In the genomic region with DNA sequence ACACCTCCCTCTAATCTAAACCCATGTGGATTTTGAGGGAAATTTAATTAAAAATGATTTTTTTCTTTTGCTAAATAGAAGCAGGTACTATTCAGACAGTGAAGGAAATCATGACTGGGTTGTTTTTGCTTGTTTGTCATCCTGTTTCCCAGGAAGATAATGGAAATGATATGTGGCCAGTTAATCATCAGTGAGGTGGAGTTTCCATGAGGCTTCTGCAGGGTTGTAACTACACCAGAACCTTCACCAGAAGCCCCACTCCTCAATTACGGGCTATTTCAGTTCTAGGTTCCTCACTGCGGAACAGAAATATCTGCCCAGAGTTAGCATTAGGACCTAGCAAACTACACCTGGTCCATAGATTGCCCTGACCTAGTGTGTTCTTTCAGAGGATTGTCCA, we compare ENCODE assay signal across 21 cellular contexts.
A peak's percentile ranks its signal among the peaks of the same experiment; 100 is the strongest.
DNase-seq lines count a peak whose midpoint lies in the region; ATAC-seq, FAIRE-seq and TF ChIP-seq lines count a peak whose summit lies in the region.
"Had no signal": no experiment of that assay in that cellular context is flagged by ENCODE, and none has a peak within 500 bp of the region (broad histone marks: within the 10 kb centered on the region; RNA-seq: fewer than 3 reads in every experiment).

No MANE protein-coding gene starts in this region.

- no peaks in the 10 kb centered on the region for H3K4me1 Mint-ChIP-seq in stimulated activated naive CD8-positive, alpha-beta T cell treated with anti-CD3 and anti-CD28 coated beads, Interleukin-15, amount 100 ng/mL, for 72 hours
- peaks cover 29% of the 10 kb centered on the region for H3K4me1 Mint-ChIP-seq in stimulated activated naive CD8-positive, alpha-beta T cell treated with anti-CD3 and anti-CD28 coated beads, Interleukin-15, Interleukin-2, amounts not matched to agents 100 ng/mL and 50 ng/mL, for 24 hours (ENCODE audit: low read depth)

- TF ChIP-seq POLR2A in GM12892 (IDR thresholded peaks at IDR 0.05; ENCODE audit: low read depth, low read length) = no peak

- H3K27me3 ChIP-seq in bronchial epithelial cell (ENCODE audit: control insufficient read depth, insufficient read depth, low read length) (no peaks in the 10 kb centered on the region), dorsolateral prefrontal cortex (peaks cover 0 to 3% (median 0%) of the 10 kb centered on the region in 45 donors)

- no peak overlapping the region for H3K27ac Mint-ChIP-seq in stimulated activated naive CD8-positive, alpha-beta T cell treated with anti-CD3 and anti-CD28 coated beads, Interleukin-15, amount 100 ng/mL, for 72 hours
- peak overlapping the region; percentile 61 for H3K27ac Mint-ChIP-seq in stimulated activated naive CD8-positive, alpha-beta T cell treated with anti-CD3 and anti-CD28 coated beads, Interleukin-15, Interleukin-2, amounts not matched to agents 100 ng/mL and 50 ng/mL, for 24 hours
- H3K27ac Mint-ChIP-seq: CD4-positive, alpha-beta T cell had no signal

- H3K4me3 Mint-ChIP-seq in stimulated activated naive CD8-positive, alpha-beta T cell treated with anti-CD3 and anti-CD28 coated beads, Interleukin-15, amount 100 ng/mL, for 72 hours = no peak overlapping the region
- H3K4me3 Mint-ChIP-seq in stimulated activated naive CD8-positive, alpha-beta T cell treated with anti-CD3 and anti-CD28 coated beads, Interleukin-15, Interleukin-2, amounts not matched to agents 100 ng/mL and 50 ng/mL, for 24 hours = no peak overlapping the region
- H3K4me3 Mint-ChIP-seq: CD4-positive, alpha-beta T cell had no signal

- H3K9me3 Mint-ChIP-seq in stimulated activated naive CD8-positive, alpha-beta T cell treated with anti-CD3 and anti-CD28 coated beads, Interleukin-15, amount 100 ng/mL, for 72 hours = no peaks in the 10 kb centered on the region
- no peaks in the 10 kb centered on the region for H3K9me3 Mint-ChIP-seq in stimulated activated naive CD8-positive, alpha-beta T cell treated with anti-CD3 and anti-CD28 coated beads, Interleukin-15, Interleukin-2, amounts not matched to agents 100 ng/mL and 50 ng/mL, for 24 hours
- H3K9me3 Mint-ChIP-seq: CD4-positive, alpha-beta T cell had no signal

- no peak overlapping the region for H3K27ac ChIP-seq in dorsolateral prefrontal cortex
- H3K27ac ChIP-seq: PC-9, RWPE1 had no signal

- TF ChIP-seq CTCF in bronchial epithelial cell (IDR thresholded peaks at IDR 0.05; ENCODE audit: insufficient read depth, low read length, severe bottlenecking) (no peak), dorsolateral prefrontal cortex (IDR thresholded peaks at IDR 0.05 in 54 of 56, conservative IDR thresholded peaks at IDR 0.05 in 2 of 56; ENCODE audit: low read depth in 1 of 56, partially characterized antibody in 56 of 56) (no peak)

- H3K4me3 ChIP-seq in bronchial epithelial cell (ENCODE audit: low read depth, low read length) = no peak overlapping the region
- no peak overlapping the region for H3K4me3 ChIP-seq in dorsolateral prefrontal cortex
- H3K4me3 ChIP-seq: GM12878, PC-9 had no signal

- intact Hi-C loops in dorsolateral prefrontal cortex (cut with DNase I) = no loop called here

- H3K36me3 ChIP-seq in bronchial epithelial cell (ENCODE audit: control insufficient read depth, insufficient read depth, low read length) = no peaks in the 10 kb centered on the region

- H3K36me3 Mint-ChIP-seq in stimulated activated naive CD8-positive, alpha-beta T cell treated with anti-CD3 and anti-CD28 coated beads, Interleukin-15, Interleukin-2, amounts not matched to agents 100 ng/mL and 50 ng/mL, for 24 hours (ENCODE audit: low read depth) = no peaks in the 10 kb centered on the region

- peak; percentile 76 for ATAC-seq in stimulated activated naive CD8-positive, alpha-beta T cell treated with anti-CD3 and anti-CD28 coated beads, Interleukin-15, Interleukin-2, amounts not matched to agents 100 U/mL and 50 U/mL, for 24 hours
- no peak for ATAC-seq in stimulated activated naive CD8-positive, alpha-beta T cell treated with anti-CD3 and anti-CD28 coated beads, Interleukin-15, amount 100 ng/mL, for 72 hours
- ATAC-seq: GM12878 had no signal

- FAIRE-seq in bronchial epithelial cell (lab: Jason Lieb, UNC) = no peak
- FAIRE-seq in GM12892 (lab: Jason Lieb, UNC) = no peak
- FAIRE-seq: A204.1, GM12878, GM18507, HepG2 had no signal

- H3K27me3 Mint-ChIP-seq in stimulated activated naive CD8-positive, alpha-beta T cell treated with anti-CD3 and anti-CD28 coated beads, Interleukin-15, amount 100 ng/mL, for 72 hours = no peaks in the 10 kb centered on the region
- H3K27me3 Mint-ChIP-seq in stimulated activated naive CD8-positive, alpha-beta T cell treated with anti-CD3 and anti-CD28 coated beads, Interleukin-15, Interleukin-2, amounts not matched to agents 100 ng/mL and 50 ng/mL, for 24 hours = no peaks in the 10 kb centered on the region
- H3K27me3 Mint-ChIP-seq: CD4-positive, alpha-beta T cell had no signal

- DNase-seq in stimulated activated naive CD8-positive, alpha-beta T cell treated with anti-CD3 and anti-CD28 coated beads, Interleukin-15, Interleukin-2, amounts not matched to agents 100 U/mL and 50 U/mL, for 24 hours = no peak
- DNase-seq in stimulated activated naive CD8-positive, alpha-beta T cell treated with anti-CD3 and anti-CD28 coated beads, Interleukin-15, amount 100 ng/mL, for 72 hours = no peak
- DNase-seq in bronchial epithelial cell (ENCODE audit: low read depth) = peak; percentile 49
- DNase-seq in kidney tubule cell (ENCODE audit: low spot score) = peak; percentile 68
- DNase-seq in HCEC 1CT = no peak
- no peak for DNase-seq in GM12892 (ENCODE audit: insufficient read length)
- DNase-seq in dorsolateral prefrontal cortex = no peak
- DNase-seq: CD4-positive, alpha-beta T cell; EL; H7; KG1; NCI-H1436; NCI-H1930; PC-9; SIG-M5 had no signal

Comparison
In these comparisons a context has a peak if more than half of its experiments do, and no peak if none do; other contexts are left out.
1. DNase-seq: peak in bronchial epithelial cell (single experiment) and kidney tubule cell (single experiment); none in stimulated activated naive CD8-positive, alpha-beta T cell treated with anti-CD3 and anti-CD28 coated beads, Interleukin-15, Interleukin-2, amounts not matched to agents 100 U/mL and 50 U/mL, for 24 hours (single experiment), stimulated activated naive CD8-positive, alpha-beta T cell treated with anti-CD3 and anti-CD28 coated beads, Interleukin-15, amount 100 ng/mL, for 72 hours (0 of 2), HCEC 1CT (single experiment), GM12892 (single experiment) and dorsolateral prefrontal cortex (0 of 10).